In genomic region chr17:77769215-77769614, GRCh38 we compare ENCODE assay signal across 17 cellular contexts.
DNase-seq lines count a peak whose midpoint lies in the region; TF ChIP-seq lines count a peak whose summit lies in the region.
"Had no signal": no experiment of that assay in that cellular context is flagged by ENCODE, and none has a peak within 500 bp of the region (broad histone marks: within the 10 kb centered on the region; RNA-seq: fewer than 3 reads in every experiment).

No MANE protein-coding gene starts in this region.

- no peak overlapping the region for H3K9ac ChIP-seq in GM23248
- H3K9ac ChIP-seq: BLaER1 treated with 17β-estradiol and CSF1 and Interleukin-3, amounts not matched to agents 10 nM and 100 nM had no signal

- H3F3A ChIP-seq in GM23248 (ENCODE audit: insufficient read depth), result no peaks in the 10 kb centered on the region

- TF ChIP-seq POLR2A in suprapubic skin (IDR thresholded peaks at IDR 0.05), result no peak

- H3K27ac Mint-ChIP-seq in nephron progenitor cell, result peak overlapping the region; percentile 62
- H3K27ac Mint-ChIP-seq: activated CD8-positive, alpha-beta T cell treated with anti-CD3 and anti-CD28 coated beads, Interleukin-2, amount 10 ng/mL, durations not matched to agents 7 days and 5 days; activated T-helper 2 cell treated with anti-CD3 and anti-CD28 coated beads, Interferon-gamma antibody, Interleukin-2, Interleukin-4, amounts not matched to agents 10 μg/mL and 5 μg/mL and 100 μg/mL, durations not matched to agents 14 hours and 24 hours and 36 hours had no signal

- peaks cover 34% of the 10 kb centered on the region for H3K27me3 ChIP-seq in GM23248 (replicated peaks; ENCODE audit: insufficient read depth)
- H3K27me3 ChIP-seq in suprapubic skin, result peaks cover 8% of the 10 kb centered on the region

- peaks cover 27% of the 10 kb centered on the region for H3K4me1 Mint-ChIP-seq in nephron progenitor cell

- H3K27ac ChIP-seq in GM23248 (no peak overlapping the region), suprapubic skin (no peak overlapping the region)
- H3K27ac ChIP-seq: foreskin keratinocyte, WERI-Rb-1 had no signal

- TF ChIP-seq EP300 in suprapubic skin (IDR thresholded peaks at IDR 0.05), result no peak

- no peak overlapping the region for H3K4me3 Mint-ChIP-seq in nephron progenitor cell
- H3K4me3 Mint-ChIP-seq: activated CD8-positive, alpha-beta T cell treated with anti-CD3 and anti-CD28 coated beads, Interleukin-2, amount 10 ng/mL, durations not matched to agents 7 days and 5 days; naive thymus-derived CD8-positive, alpha-beta T cell had no signal

- H2AFZ ChIP-seq in GM23248, result no peak overlapping the region

- no peak for TF ChIP-seq CTCF in nephron progenitor cell (IDR thresholded peaks at IDR 0.05)
- TF ChIP-seq CTCF in suprapubic skin (IDR thresholded peaks at IDR 0.05), result no peak

- no peaks in the 10 kb centered on the region for H3K9me3 ChIP-seq in GM23248 (ENCODE audit: low read depth)
- no peaks in the 10 kb centered on the region for H3K9me3 ChIP-seq in suprapubic skin
- H3K9me3 ChIP-seq: BLaER1 treated with 17β-estradiol and CSF1 and Interleukin-3, amounts not matched to agents 10 nM and 100 nM had no signal

- H3K27me3 Mint-ChIP-seq in nephron progenitor cell (ENCODE audit: low read depth, poor library complexity), result peaks cover 17% of the 10 kb centered on the region

- H3K9me2 ChIP-seq in GM23248 (ENCODE audit: insufficient read depth), result no peaks in the 10 kb centered on the region

- no peaks in the 10 kb centered on the region for H3K36me3 ChIP-seq in GM23248 (ENCODE audit: low read depth)
- H3K36me3 ChIP-seq in suprapubic skin, result no peaks in the 10 kb centered on the region
- H3K36me3 ChIP-seq: BLaER1 treated with 17β-estradiol and CSF1 and Interleukin-3, amounts not matched to agents 10 nM and 100 nM; WERI-Rb-1 had no signal

- no peaks in the 10 kb centered on the region for H3K36me3 Mint-ChIP-seq in nephron progenitor cell (ENCODE audit: low read depth)
- H3K36me3 Mint-ChIP-seq: naive thymus-derived CD8-positive, alpha-beta T cell had no signal

- peaks cover 8% of the 10 kb centered on the region for H3K4me1 ChIP-seq in GM23248 (ENCODE audit: insufficient read depth)
- H3K4me1 ChIP-seq in suprapubic skin, result no peaks in the 10 kb centered on the region
- H3K4me1 ChIP-seq: foreskin keratinocyte had no signal

- H3K4me2 ChIP-seq in GM23248 (ENCODE audit: unreplicated experiment), result no peak overlapping the region

- H3K79me2 ChIP-seq in GM23248 (ENCODE audit: insufficient read depth), result no peaks in the 10 kb centered on the region

- in situ Hi-C loops in GM23248 (cut with MboI), result no loop called here

- H4K20me1 ChIP-seq in GM23248 (ENCODE audit: insufficient read depth), result no peaks in the 10 kb centered on the region
- H4K20me1 ChIP-seq: BLaER1 treated with 17β-estradiol and CSF1 and Interleukin-3, amounts not matched to agents 10 nM and 100 nM had no signal

- peak; percentile 9 for DNase-seq in GM23248
- peak; percentile 55 for DNase-seq in M059J (ENCODE audit: low read depth)
- peak; percentile 20 for DNase-seq in NCI-H69 (lab: John Stamatoyannopoulos, UW)
- DNase-seq in nephron progenitor cell, result no peak
- no peak for DNase-seq in suprapubic skin (ENCODE audit: low spot score in 2 of 2)
- no peak for DNase-seq in NCI-H82 treated with DMSO at 0.1 percent for 48 hours (lab: John Stamatoyannopoulos, UW; ENCODE audit: unreplicated experiment)
- DNase-seq in SW 1271 (lab: John Stamatoyannopoulos, UW), result no peak
- DNase-seq: activated CD8-positive, alpha-beta T cell treated with anti-CD3 and anti-CD28 coated beads, Interleukin-2, amount 10 ng/mL, durations not matched to agents 7 days and 5 days; amniotic stem cell; EL; foreskin keratinocyte; NCI-H526; stimulated activated CD4-positive, alpha-beta T cell treated with anti-CD3 and anti-CD28 coated beads, Interleukin-15, amount 100 ng/mL, for 24 hours; WERI-Rb-1 had no signal

- H3K9me3 Mint-ChIP-seq in nephron progenitor cell, result no peaks in the 10 kb centered on the region
- H3K9me3 Mint-ChIP-seq: activated T-helper 2 cell treated with anti-CD3 and anti-CD28 coated beads, Interferon-gamma antibody, Interleukin-2, Interleukin-4, amounts not matched to agents 10 μg/mL and 5 μg/mL and 100 μg/mL, durations not matched to agents 14 hours and 24 hours and 36 hours had no signal

- WGBS in GM23248 (ENCODE audit: low coverage in 1 of 2, low lambda C conversion rate in 2 of 2, missing lambda C conversion rate in 2 of 2), 2 experiments, result 71 to 82% methylated on average over 7 of the region's 7 CpGs
- WGBS in suprapubic skin, result 68% methylated on average over 7 of the region's 7 CpGs

- H3K4me3 ChIP-seq in GM23248, result no peak overlapping the region
- no peak overlapping the region for H3K4me3 ChIP-seq in suprapubic skin
- H3K4me3 ChIP-seq: BLaER1 treated with 17β-estradiol and CSF1 and Interleukin-3, amounts not matched to agents 10 nM and 100 nM had no signal

Comparison
In these comparisons a context has a peak if more than half of its experiments do, and no peak if none do; other contexts are left out.
1. DNase-seq: peak in GM23248 (single experiment), M059J (single experiment) and NCI-H69 (single experiment); none in nephron progenitor cell (single experiment), suprapubic skin (0 of 2), NCI-H82 treated with DMSO at 0.1 percent for 48 hours (single experiment) and SW 1271 (0 of 2).